Comparison of ENCODE assay signal across 9 cellular contexts in genomic region chr7:143882020-143882610, GRCh38. TPM values are rescaled to one million over a fixed set of nuclear protein-coding genes. Genes with fewer than 3 reads are reported as not detected.
DNase-seq lines count a peak whose midpoint lies in the region; ATAC-seq, FAIRE-seq and TF ChIP-seq lines count a peak whose summit lies in the region.
"Had no signal": no experiment of that assay in that cellular context is flagged by ENCODE, and none has a peak within 500 bp of the region (broad histone marks: within the 10 kb centered on the region; RNA-seq: fewer than 3 reads in every experiment).

No MANE protein-coding gene starts in this region.

- peaks cover 6% of the 10 kb centered on the region for H3K36me3 Mint-ChIP-seq in stimulated activated memory B cell treated with anti-CD40 and anti-IgM and Interleukin-4, amounts not matched to agents 10 μg/mL and 1 μg/mL and 100 μg/mL, for 72 hours

- H3K27me3 Mint-ChIP-seq in stimulated activated memory B cell treated with anti-CD40 and anti-IgM and Interleukin-4, amounts not matched to agents 10 μg/mL and 1 μg/mL and 100 μg/mL, for 72 hours, result peaks cover 51% of the 10 kb centered on the region

- TF ChIP-seq CTCF in left lung (IDR thresholded peaks at IDR 0.05), result no peak

- H3K27ac ChIP-seq in left lung, result peak overlapping the region; percentile 54 to 82

- no peak for FAIRE-seq in H54 (lab: Jason Lieb, UNC)

- peaks cover 37% of the 10 kb centered on the region for H3K4me1 Mint-ChIP-seq in stimulated activated memory B cell treated with anti-CD40 and anti-IgM and Interleukin-4, amounts not matched to agents 10 μg/mL and 1 μg/mL and 100 μg/mL, for 72 hours

- H3K4me3 Mint-ChIP-seq in stimulated activated memory B cell treated with anti-CD40 and anti-IgM and Interleukin-4, amounts not matched to agents 10 μg/mL and 1 μg/mL and 100 μg/mL, for 72 hours, result no peak overlapping the region

- peak; percentile 56 for ATAC-seq in left lung
- peak; percentile 41 for ATAC-seq in stimulated activated memory B cell treated with anti-CD40 and anti-IgM and Interleukin-4, amounts not matched to agents 10 μg/mL and 1 μg/mL and 100 μg/mL, for 72 hours
- no peak for ATAC-seq in HG02678 (IDR thresholded peaks at IDR 0.05; ENCODE audit: unreplicated experiment)
- ATAC-seq in esophagus mucosa, result no peak

- H3K4me1 ChIP-seq in left lung, result peaks cover 4 to 5% of the 10 kb centered on the region in 2 donors

- DNase-seq in AG08396 (ENCODE audit: low spot score) (peak; percentile 46), NCI-H1105 (lab: John Stamatoyannopoulos, UW) (peak; percentile 64), dermis blood vessel endothelial cell (peak; percentile 31), left lung (peak; percentile 34 to 59), H54 (ENCODE audit: insufficient read length, low spot score) (no peak)

- no peak overlapping the region for H3K27ac Mint-ChIP-seq in stimulated activated memory B cell treated with anti-CD40 and anti-IgM and Interleukin-4, amounts not matched to agents 10 μg/mL and 1 μg/mL and 100 μg/mL, for 72 hours

- intact Hi-C loops in left lung (cut with DNase I), result no loop called here

- no peaks in the 10 kb centered on the region for H3K9me3 Mint-ChIP-seq in stimulated activated memory B cell treated with anti-CD40 and anti-IgM and Interleukin-4, amounts not matched to agents 10 μg/mL and 1 μg/mL and 100 μg/mL, for 72 hours

- no peaks in the 10 kb centered on the region for H3K9me3 ChIP-seq in left lung

- H3K4me3 ChIP-seq in left lung, result peak overlapping the region; percentile 48 to 49

- H3K27me3 ChIP-seq in left lung, result peaks cover 0 to 36% of the 10 kb centered on the region in 2 donors

- H3K36me3 ChIP-seq in left lung, result no peaks in the 10 kb centered on the region

- no peak for TF ChIP-seq POLR2A in H54 (IDR thresholded peaks at IDR 0.05; ENCODE audit: low read depth, low read length)

RNA-seq across cellular contexts. Expression of gene TCAF1, which starts 19.9 kb away (rescaled TPM):
- total RNA-seq in dermis blood vessel endothelial cell (59.4 and 75.6 TPM in 2 replicates), left lung (10 to 100 TPM; 39.4 to 49.3 TPM), esophagus mucosa (12.6 TPM)

RNA-seq across cellular contexts. Expression of gene OR2F2, which starts 52.9 kb away (rescaled TPM):
- total RNA-seq in dermis blood vessel endothelial cell (not detected in 2 replicates), left lung (not detected), esophagus mucosa (not detected)
- total RNA-seq: activated CD8-positive, alpha-beta memory T cell treated with anti-CD3 and anti-CD28 coated beads for 36 hours had no signal

Comparison
In these comparisons a context has a peak if more than half of its experiments do, and no peak if none do; other contexts are left out.
1. ATAC-seq: peak in left lung (single experiment) and stimulated activated memory B cell treated with anti-CD40 and anti-IgM and Interleukin-4, amounts not matched to agents 10 μg/mL and 1 μg/mL and 100 μg/mL, for 72 hours (single experiment); none in HG02678 (single experiment) and esophagus mucosa (single experiment).